In the genomic region with DNA sequence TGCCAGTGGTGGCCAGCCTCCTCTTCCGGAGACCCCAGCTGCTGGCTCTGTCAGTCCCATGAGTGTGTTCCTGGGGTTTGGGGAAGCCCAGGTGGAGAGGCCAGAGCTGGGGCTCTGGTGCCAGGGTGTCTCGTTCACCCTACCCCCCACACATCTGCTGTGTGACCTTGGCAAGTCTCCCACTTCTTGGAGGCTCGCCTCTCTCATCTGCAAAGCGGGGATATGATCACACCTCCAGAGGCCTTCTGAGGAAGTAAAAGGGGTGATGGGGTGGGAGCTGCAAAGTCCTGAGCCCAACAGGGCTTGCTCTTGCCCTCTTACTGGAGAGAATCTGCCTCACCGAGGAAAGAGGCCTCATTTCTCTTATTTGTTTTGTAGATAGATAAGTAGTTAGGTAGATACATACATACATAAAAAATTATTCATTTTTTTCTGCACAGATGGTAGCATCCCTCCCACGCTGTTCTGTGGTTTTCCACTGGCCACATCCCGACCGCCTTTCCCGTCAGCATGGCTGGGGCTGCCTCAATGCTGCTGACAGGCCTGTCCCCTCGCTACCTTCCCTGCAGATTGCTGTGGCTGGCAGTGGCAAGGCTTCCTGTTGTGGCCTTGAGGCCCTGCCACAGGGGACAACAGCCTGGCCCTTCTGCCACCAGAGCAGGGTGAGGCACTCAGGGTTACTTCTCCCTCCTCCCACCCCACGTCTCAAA, we compare ENCODE assay signal across 11 cellular contexts. TPM values are rescaled to one million over a fixed set of nuclear protein-coding genes. Genes with fewer than 3 reads are reported as not detected.
DNase-seq lines count a peak whose midpoint lies in the region; ATAC-seq and TF ChIP-seq lines count a peak whose summit lies in the region.
"Had no signal": no experiment of that assay in that cellular context is flagged by ENCODE, and none has a peak within 500 bp of the region (broad histone marks: within the 10 kb centered on the region; RNA-seq: fewer than 3 reads in every experiment).

No MANE protein-coding gene starts in this region.

- no peaks in the 10 kb centered on the region for H4K20me1 ChIP-seq in Karpas-422 (ENCODE audit: insufficient read depth, low read depth, low read length)

- H3K4me2 ChIP-seq in Karpas-422 (ENCODE audit: low read depth, low read length, poor library complexity, severe bottlenecking): no peak overlapping the region

- TF ChIP-seq CTCF in thyroid gland (IDR thresholded peaks at IDR 0.05): no peak

- ATAC-seq in GM21360 (IDR thresholded peaks at IDR 0.05; ENCODE audit: unreplicated experiment) (no peak), HG03432 (IDR thresholded peaks at IDR 0.05; ENCODE audit: unreplicated experiment) (no peak)

- H3K4me1 ChIP-seq in Karpas-422 (ENCODE audit: low read length): no peaks in the 10 kb centered on the region
- H3K4me1 ChIP-seq in thyroid gland: peaks cover 8 to 19% of the 10 kb centered on the region in 2 donors

- no peaks in the 10 kb centered on the region for H3K27me3 ChIP-seq in Karpas-422 (ENCODE audit: low read length)
- H3K27me3 ChIP-seq in thyroid gland: no peaks in the 10 kb centered on the region

- no peak for TF ChIP-seq POLR2A in thyroid gland (IDR thresholded peaks at IDR 0.05)

- peak overlapping the region in 11 of 21 experiments; percentile 2 to 81 (median 50) for H3K27ac ChIP-seq in skin epidermis
- no peak overlapping the region for H3K27ac ChIP-seq in Karpas-422 (ENCODE audit: low read length)
- no peak overlapping the region for H3K27ac ChIP-seq in thyroid gland
- H3K27ac ChIP-seq: tibial nerve had no signal

- no peaks in the 10 kb centered on the region for H3K9me2 ChIP-seq in Karpas-422 (replicated peaks; ENCODE audit: insufficient read depth, low read length)

- H3K79me2 ChIP-seq in Karpas-422 (ENCODE audit: low read length): no peaks in the 10 kb centered on the region

- no peak overlapping the region for H2AFZ ChIP-seq in Karpas-422 (ENCODE audit: low read length)

- no peak overlapping the region for H3K9ac ChIP-seq in Karpas-422 (ENCODE audit: low read length)

- WGBS in thyroid gland, 2 donors: 92 to 94% methylated on average over 9 to 11 of the region's 11 CpGs

- no peak overlapping the region for H3K4me3 ChIP-seq in skin epidermis
- H3K4me3 ChIP-seq in Karpas-422 (ENCODE audit: low read length): no peak overlapping the region
- no peak overlapping the region for H3K4me3 ChIP-seq in thyroid gland (replicated peaks in 1 of 3)
- H3K4me3 ChIP-seq: tibial nerve had no signal

- H3K9me3 ChIP-seq in Karpas-422 (ENCODE audit: low read length) (no peaks in the 10 kb centered on the region), thyroid gland (no peaks in the 10 kb centered on the region)
- H3K9me3 ChIP-seq: tibial nerve had no signal

- H3K36me3 ChIP-seq in Karpas-422 (ENCODE audit: insufficient read depth, low read length) (no peaks in the 10 kb centered on the region), thyroid gland (no peaks in the 10 kb centered on the region)
- H3K36me3 ChIP-seq: tibial nerve had no signal

- intact Hi-C loops in thyroid gland (cut with DNase I): no loop called here

- DNase-seq in Daoy (ENCODE audit: low read depth) (peak; percentile 35), SKM-1 (lab: John Stamatoyannopoulos, UW; ENCODE audit: unreplicated experiment) (peak; percentile 9), Karpas-422 (no peak), thyroid gland (no peak)
- peak; percentile 16 for DNase-seq in activated gamma-delta T cell treated with anti-CD3 and anti-CD28 coated beads, Interleukin-2, amount 50 U/mL, for 16 hours (ENCODE audit: low read depth)

RNA-seq across cellular contexts. Expression of gene MYO7A, which starts 23.9 kb away (rescaled TPM):
- total RNA-seq in Daoy (2014; rRNA removed; shearing (Covaris generic)): 0.40 TPM in 1 of 2 replicates, not detected in the other
- not detected in 2 replicates for total RNA-seq in Karpas-422 (2014; rRNA removed; shearing (Covaris generic); ENCODE audit: low replicate concordance)
- total RNA-seq in thyroid gland: 1 to 10 TPM; 3.8 to 8.7 (median 5.7) TPM
- total RNA-seq: OCI-LY7 had no signal

RNA-seq across cellular contexts. Expression of gene OMP, which starts 49.3 kb away (rescaled TPM):
- not detected in 2 replicates for total RNA-seq in Daoy (2014; rRNA removed; shearing (Covaris generic))
- total RNA-seq in Karpas-422 (2014; rRNA removed; shearing (Covaris generic); ENCODE audit: low replicate concordance): not detected in 2 replicates
- total RNA-seq in thyroid gland: 1 to 10 TPM in 1 of 4 donors, not detected in 3; 2.3 TPM
- total RNA-seq: mononuclear cell, OCI-LY7 had no signal

Comparison
In these comparisons a context has a peak if more than half of its experiments do, and no peak if none do; other contexts are left out.
1. DNase-seq: peak in Daoy (single experiment), SKM-1 (single experiment) and activated gamma-delta T cell treated with anti-CD3 and anti-CD28 coated beads, Interleukin-2, amount 50 U/mL, for 16 hours (single experiment); none in Karpas-422 (single experiment) and thyroid gland (0 of 2).
2. H3K27ac ChIP-seq: peak in skin epidermis (11 of 21); none in Karpas-422 (single experiment) and thyroid gland (0 of 3).